ENCODE assay signal across 13 cellular contexts in the genomic region with DNA sequence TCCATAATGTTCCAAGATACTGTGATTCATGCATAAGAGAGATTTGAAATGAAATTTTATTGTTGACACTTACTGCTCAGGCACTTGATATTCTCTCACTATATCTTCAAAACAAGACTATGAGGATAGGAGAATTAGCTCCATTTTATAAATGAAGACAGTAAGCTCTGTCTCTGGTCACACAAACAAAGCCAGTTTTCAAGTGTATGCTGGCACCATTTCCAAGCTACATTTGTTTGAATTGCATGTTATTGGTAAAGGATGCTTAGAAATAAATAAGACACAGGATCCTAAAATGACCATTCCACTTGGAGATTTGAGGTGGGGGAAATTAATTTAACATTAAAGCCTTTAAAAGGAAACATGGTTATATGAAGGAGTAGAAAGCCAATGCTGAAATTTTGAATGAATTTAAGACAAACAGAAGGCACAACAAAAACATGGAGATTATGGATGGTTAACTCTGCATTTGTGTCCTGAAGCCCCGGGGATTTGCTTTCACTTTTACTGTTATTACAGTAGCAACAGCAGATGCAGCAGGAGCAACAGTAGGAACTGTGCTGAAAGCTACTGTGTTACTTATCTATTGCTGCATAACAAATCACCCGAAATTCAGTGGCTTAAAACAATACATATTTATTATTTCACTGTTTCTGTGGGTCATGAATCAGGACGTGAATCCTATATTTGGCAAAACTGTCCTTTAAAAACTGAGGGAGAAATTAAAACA.
DNase-seq lines count a peak whose midpoint lies in the region; ATAC-seq and TF ChIP-seq lines count a peak whose summit lies in the region.
"Had no signal": no experiment of that assay in that cellular context is flagged by ENCODE, and none has a peak within 500 bp of the region (broad histone marks: within the 10 kb centered on the region; RNA-seq: fewer than 3 reads in every experiment).

No MANE protein-coding gene starts in this region.

- DNase-seq in NCI-H510A treated with DMSO at 0.1 percent for 48 hours (lab: John Stamatoyannopoulos, UW) (peak; percentile 44), NCI-H510A (lab: John Stamatoyannopoulos, UW) (no peak), OCI-M1 (lab: John Stamatoyannopoulos, UW) (peak; percentile 53), hepatocyte (ENCODE audit: low spot score) (no peak), upper lobe of right lung (no peak), iPS-NIHi7 (ENCODE audit: extremely low spot score) (no peak), WTC11 (ENCODE audit: low spot score) (no peak)
- DNase-seq: activated T-cell treated with anti-CD3 and anti-CD28 coated beads, Interleukin-2, amount 50 U/mL, for 48 hours; cerebellar nuclear complex; mesendoderm; uterus had no signal

- TF ChIP-seq CTCF in hepatocyte (IDR thresholded peaks at IDR 0.05; ENCODE audit: poor library complexity) (no peak), upper lobe of right lung (IDR thresholded peaks at IDR 0.05) (no peak), WTC11 (IDR thresholded peaks at IDR 0.05) (no peak)

- H3K4me3 Mint-ChIP-seq in WTC11, result no peak overlapping the region

- intact Hi-C loops in upper lobe of right lung (cut with DNase I), result no loop called here

- WGBS in hepatocyte (ENCODE audit: low lambda C conversion rate, missing lambda C conversion rate), result 48% methylated on average over 3 of the region's 3 CpGs

- H2AFZ ChIP-seq in hepatocyte, result no peak overlapping the region

- H3K9me2 ChIP-seq in hepatocyte (replicated peaks; ENCODE audit: insufficient read depth), result no peaks in the 10 kb centered on the region

- H3K4me1 ChIP-seq in hepatocyte (ENCODE audit: insufficient read depth) (peaks cover 16% of the 10 kb centered on the region), upper lobe of right lung (no peaks in the 10 kb centered on the region)
- H3K4me1 ChIP-seq: gastroesophageal sphincter, uterus had no signal

- H3K27me3 ChIP-seq in hepatocyte (no peaks in the 10 kb centered on the region), upper lobe of right lung (no peaks in the 10 kb centered on the region)
- H3K27me3 ChIP-seq: gastroesophageal sphincter, uterus had no signal

- no peak overlapping the region for H3K4me3 ChIP-seq in hepatocyte
- H3K4me3 ChIP-seq in upper lobe of right lung, result peak overlapping the region; percentile 9
- H3K4me3 ChIP-seq: gastroesophageal sphincter, uterus had no signal

- CTCF ChIA-PET in WTC11 (lab: Charles Lee), result interaction anchor here (0.9 to 1.4 kb wide), 2 partner anchors 9 to 41 kb away, joined by 3 read pairs; no protein-coding TSS in a partner anchor

- ATAC-seq in upper lobe of right lung, result no peak
- ATAC-seq in WTC11, result no peak
- ATAC-seq in HG03095 (IDR thresholded peaks at IDR 0.05; ENCODE audit: unreplicated experiment), result no peak
- ATAC-seq: gastroesophageal sphincter had no signal

- H3K9me3 Mint-ChIP-seq in WTC11, result peaks cover 15% of the 10 kb centered on the region

- POLR2A ChIA-PET in WTC11 (lab: Charles Lee), result no interaction called here

- peaks cover 5% of the 10 kb centered on the region; the same call in 1 of the 2 replicates for H3K4me1 Mint-ChIP-seq in WTC11

- H3K27me3 Mint-ChIP-seq in WTC11 (ENCODE audit: low read depth), result no peaks in the 10 kb centered on the region; the same call in 1 of the 2 replicates

- no peaks in the 10 kb centered on the region for H4K20me1 ChIP-seq in hepatocyte (ENCODE audit: insufficient read depth, poor library complexity, severe bottlenecking)

- H3K27ac Mint-ChIP-seq in WTC11, result no peak overlapping the region

- no peaks in the 10 kb centered on the region for H3K79me2 ChIP-seq in hepatocyte

- no peaks in the 10 kb centered on the region for H3K36me3 Mint-ChIP-seq in WTC11

- H3K27ac ChIP-seq in hepatocyte (no peak overlapping the region), upper lobe of right lung (no peak overlapping the region)
- H3K27ac ChIP-seq: gastroesophageal sphincter, uterus had no signal

- H3K36me3 ChIP-seq in hepatocyte (replicated peaks; ENCODE audit: insufficient read depth, low read depth), result no peaks in the 10 kb centered on the region
- H3K36me3 ChIP-seq in upper lobe of right lung, result no peaks in the 10 kb centered on the region
- H3K36me3 ChIP-seq: gastroesophageal sphincter, uterus had no signal

- peak overlapping the region; percentile 52 for H3K4me2 ChIP-seq in hepatocyte

- H3K9me3 ChIP-seq in hepatocyte (ENCODE audit: low read depth) (no peaks in the 10 kb centered on the region), upper lobe of right lung (no peaks in the 10 kb centered on the region)
- H3K9me3 ChIP-seq: uterus had no signal

TF ChIP-seq in WTC11, 78 proteins besides CTCF, POLR2A, EP300 and RAD21:
- TF ChIP-seq, protein P1, sequence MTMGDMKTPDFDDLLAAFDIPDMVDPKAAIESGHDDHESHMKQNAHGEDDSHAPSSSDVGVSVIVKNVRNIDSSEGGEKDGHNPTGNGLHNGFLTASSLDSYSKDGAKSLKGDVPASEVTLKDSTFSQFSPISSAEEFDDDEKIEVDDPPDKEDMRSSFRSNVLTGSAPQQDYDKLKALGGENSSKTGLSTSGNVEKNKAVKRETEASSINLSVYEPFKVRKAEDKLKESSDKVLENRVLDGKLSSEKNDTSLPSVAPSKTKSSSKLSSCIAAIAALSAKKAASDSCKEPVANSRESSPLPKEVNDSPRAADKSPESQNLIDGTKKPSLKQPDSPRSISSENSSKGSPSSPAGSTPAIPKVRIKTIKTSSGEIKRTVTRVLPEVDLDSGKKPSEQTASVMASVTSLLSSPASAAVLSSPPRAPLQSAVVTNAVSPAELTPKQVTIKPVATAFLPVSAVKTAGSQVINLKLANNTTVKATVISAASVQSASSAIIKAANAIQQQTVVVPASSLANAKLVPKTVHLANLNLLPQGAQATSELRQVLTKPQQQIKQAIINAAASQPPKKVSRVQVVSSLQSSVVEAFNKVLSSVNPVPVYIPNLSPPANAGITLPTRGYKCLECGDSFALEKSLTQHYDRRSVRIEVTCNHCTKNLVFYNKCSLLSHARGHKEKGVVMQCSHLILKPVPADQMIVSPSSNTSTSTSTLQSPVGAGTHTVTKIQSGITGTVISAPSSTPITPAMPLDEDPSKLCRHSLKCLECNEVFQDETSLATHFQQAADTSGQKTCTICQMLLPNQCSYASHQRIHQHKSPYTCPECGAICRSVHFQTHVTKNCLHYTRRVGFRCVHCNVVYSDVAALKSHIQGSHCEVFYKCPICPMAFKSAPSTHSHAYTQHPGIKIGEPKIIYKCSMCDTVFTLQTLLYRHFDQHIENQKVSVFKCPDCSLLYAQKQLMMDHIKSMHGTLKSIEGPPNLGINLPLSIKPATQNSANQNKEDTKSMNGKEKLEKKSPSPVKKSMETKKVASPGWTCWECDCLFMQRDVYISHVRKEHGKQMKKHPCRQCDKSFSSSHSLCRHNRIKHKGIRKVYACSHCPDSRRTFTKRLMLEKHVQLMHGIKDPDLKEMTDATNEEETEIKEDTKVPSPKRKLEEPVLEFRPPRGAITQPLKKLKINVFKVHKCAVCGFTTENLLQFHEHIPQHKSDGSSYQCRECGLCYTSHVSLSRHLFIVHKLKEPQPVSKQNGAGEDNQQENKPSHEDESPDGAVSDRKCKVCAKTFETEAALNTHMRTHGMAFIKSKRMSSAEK (CRISPR knock-in tag; IDR thresholded peaks at IDR 0.05; ENCODE audit: borderline replicate concordance), result no peak
- TF ChIP-seq, protein P2, sequence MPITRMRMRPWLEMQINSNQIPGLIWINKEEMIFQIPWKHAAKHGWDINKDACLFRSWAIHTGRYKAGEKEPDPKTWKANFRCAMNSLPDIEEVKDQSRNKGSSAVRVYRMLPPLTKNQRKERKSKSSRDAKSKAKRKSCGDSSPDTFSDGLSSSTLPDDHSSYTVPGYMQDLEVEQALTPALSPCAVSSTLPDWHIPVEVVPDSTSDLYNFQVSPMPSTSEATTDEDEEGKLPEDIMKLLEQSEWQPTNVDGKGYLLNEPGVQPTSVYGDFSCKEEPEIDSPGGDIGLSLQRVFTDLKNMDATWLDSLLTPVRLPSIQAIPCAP (CRISPR knock-in tag; IDR thresholded peaks at IDR 0.05), result no peak

Comparison
In these comparisons a context has a peak if more than half of its experiments do, and no peak if none do; other contexts are left out.
1. DNase-seq: peak in NCI-H510A treated with DMSO at 0.1 percent for 48 hours (single experiment) and OCI-M1 (single experiment); none in NCI-H510A (single experiment), hepatocyte (single experiment), upper lobe of right lung (single experiment), iPS-NIHi7 (single experiment) and WTC11 (single experiment).